ENCODE assay signal across 7 cellular contexts in the genomic region with DNA sequence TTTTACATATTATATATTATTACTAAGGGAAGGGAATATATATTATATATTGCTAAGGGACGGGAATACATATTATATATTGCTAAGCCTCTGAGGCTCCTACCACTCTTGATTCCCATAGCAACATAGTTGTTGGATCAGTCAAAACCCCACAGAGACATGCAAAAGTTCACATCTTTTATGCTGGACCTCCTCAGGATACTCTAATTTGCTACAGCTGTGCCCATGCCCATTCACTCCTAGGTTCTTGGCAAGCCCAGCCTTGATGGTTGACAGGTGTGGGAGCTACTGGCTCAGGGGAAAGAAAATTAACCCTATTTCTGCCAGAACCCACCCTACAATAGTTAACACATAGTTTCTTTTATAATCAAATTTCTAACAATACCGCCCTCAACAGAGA.
DNase-seq lines count a peak whose midpoint lies in the region.

No MANE protein-coding gene starts in this region.

- DNase-seq in DMS 273 (lab: John Stamatoyannopoulos, UW; ENCODE audit: unreplicated experiment) (peak; percentile 61), NCI-H128 (lab: John Stamatoyannopoulos, UW; ENCODE audit: unreplicated experiment) (peak; percentile 67), NCI-H146 treated with DMSO at 0.1 percent for 48 hours (lab: John Stamatoyannopoulos, UW; ENCODE audit: unreplicated experiment) (peak; percentile 51), NCI-H2107 (lab: John Stamatoyannopoulos, UW) (peak; percentile 4), NCI-H2227 (lab: John Stamatoyannopoulos, UW; ENCODE audit: unreplicated experiment) (peak; percentile 2), NCI-H774 (lab: John Stamatoyannopoulos, UW) (peak; percentile 6), fibroblast of peridontal ligament (ENCODE audit: extremely low read depth) (peak; percentile 18)

Comparison
In these comparisons a context has a peak if more than half of its experiments do, and no peak if none do; other contexts are left out.
1. Peak in every context shown above with its lines: DNase-seq.
2. DNase-seq: peak in every context shown above with its lines; median percentile 67 in NCI-H128; 61 in DMS 273; 51 in NCI-H146 treated with DMSO at 0.1 percent for 48 hours; 18 in fibroblast of peridontal ligament; 6 in NCI-H774; 4 in NCI-H2107; 2 in NCI-H2227.